ENCODE assay signal across 9 cellular contexts in the genomic region with DNA sequence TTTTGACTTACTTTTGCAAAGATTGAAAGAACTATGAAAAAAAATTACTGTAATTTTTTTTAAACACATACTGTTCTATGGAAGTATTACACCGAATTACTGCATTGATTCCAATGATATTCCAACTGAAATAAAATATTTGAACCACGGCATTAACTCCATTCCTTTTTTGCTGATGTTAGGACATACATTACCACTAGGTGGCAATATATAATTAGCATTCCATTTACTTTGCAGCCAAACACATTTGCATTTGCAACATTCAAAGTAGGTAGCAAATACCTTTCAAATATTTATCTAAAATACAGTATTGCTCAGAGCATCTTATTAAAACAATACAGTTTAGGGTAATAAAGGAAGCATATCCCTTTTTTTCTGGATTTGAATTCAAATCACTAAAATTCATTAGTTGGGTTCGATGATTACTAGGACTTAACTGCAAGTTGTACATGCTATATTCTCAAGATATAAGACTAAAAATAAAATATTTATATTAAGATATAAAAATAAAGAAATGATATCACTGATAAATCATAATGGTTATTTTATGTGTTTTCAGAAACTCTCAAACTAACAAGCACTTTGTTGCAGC. TPM values are rescaled to one million over a fixed set of nuclear protein-coding genes. Genes with fewer than 3 reads are reported as not detected.
DNase-seq lines count a peak whose midpoint lies in the region; FAIRE-seq and TF ChIP-seq lines count a peak whose summit lies in the region.
"Had no signal": no experiment of that assay in that cellular context is flagged by ENCODE, and none has a peak within 500 bp of the region (broad histone marks: within the 10 kb centered on the region; RNA-seq: fewer than 3 reads in every experiment).

No MANE protein-coding gene starts in this region.

- H3K27ac ChIP-seq in Karpas-422 (ENCODE audit: low read length): peak overlapping the region; percentile 45; the same call in 1 of the 2 replicates

- H3K9me2 ChIP-seq in Karpas-422 (replicated peaks; ENCODE audit: insufficient read depth, low read length): no peaks in the 10 kb centered on the region

- H3K4me1 ChIP-seq in Karpas-422 (ENCODE audit: low read length) (peaks cover 22% of the 10 kb centered on the region), adipocyte (ENCODE audit: control insufficient read depth, insufficient read depth, low read length) (no peaks in the 10 kb centered on the region)
- H3K4me1 ChIP-seq: HAP-1 had no signal

- H3K36me3 ChIP-seq in Karpas-422 (ENCODE audit: insufficient read depth, low read length): peaks cover 38% of the 10 kb centered on the region
- peaks cover 15% of the 10 kb centered on the region for H3K36me3 ChIP-seq in adipocyte (ENCODE audit: control insufficient read depth, insufficient read depth, low read length, severe bottlenecking)
- H3K36me3 ChIP-seq: HAP-1 had no signal

- H2AFZ ChIP-seq in Karpas-422 (ENCODE audit: low read length): no peak overlapping the region

- H3K9me3 ChIP-seq in Karpas-422 (ENCODE audit: low read length): no peaks in the 10 kb centered on the region
- H3K9me3 ChIP-seq in adipocyte (ENCODE audit: control insufficient read depth, low read length): peaks cover 4% of the 10 kb centered on the region
- H3K9me3 ChIP-seq: HAP-1 had no signal

- CTCF ChIA-PET in AG04449 (lab: Yijun Ruan, JAX): interaction anchor here (0.5 to 4.8 kb wide), 6 partner anchors 12 to 72 kb away, joined by 3 to 23 read pairs (median 4); no protein-coding TSS in a partner anchor

- POLR2A ChIA-PET in AG04449 (lab: Yijun Ruan, JAX): no interaction called here

- no peak overlapping the region for H3K4me2 ChIP-seq in Karpas-422 (ENCODE audit: low read depth, low read length, poor library complexity, severe bottlenecking)

- DNase-seq in AG04449 (ENCODE audit: low read depth, low spot score) (no peak), GM12892 (ENCODE audit: insufficient read length) (no peak), Karpas-422 (peak; percentile 77), adipocyte (ENCODE audit: low read depth) (peak; percentile 63), kidney tubule cell (ENCODE audit: low spot score) (peak; percentile 31), DMS79 treated with DMSO at 0.1 percent for 48 hours (lab: John Stamatoyannopoulos, UW) (no peak), anterior cingulate cortex (lab: John Stamatoyannopoulos, UW) (no peak)
- no peak for DNase-seq in stimulated activated naive CD4-positive, alpha-beta T cell treated with Interleukin-2 at 50 U/mL for 16 hours (lab: John Stamatoyannopoulos, UW)

- H3K9ac ChIP-seq in Karpas-422 (ENCODE audit: low read length): no peak overlapping the region
- no peak overlapping the region for H3K9ac ChIP-seq in adipocyte (ENCODE audit: low read length)

- peaks cover 68% of the 10 kb centered on the region for H3K79me2 ChIP-seq in Karpas-422 (ENCODE audit: low read length)

- TF ChIP-seq CTCF in AG04449 (IDR thresholded peaks at IDR 0.05; ENCODE audit: insufficient read depth, low read length, missing control alignments): peak; percentile 46

- H3K4me3 ChIP-seq in AG04449 (ENCODE audit: low read depth, low read length) (no peak overlapping the region), Karpas-422 (ENCODE audit: low read length) (no peak overlapping the region), adipocyte (ENCODE audit: low read length) (no peak overlapping the region)
- H3K4me3 ChIP-seq: HAP-1 had no signal

- no peaks in the 10 kb centered on the region for H3K27me3 ChIP-seq in Karpas-422 (ENCODE audit: low read length)
- H3K27me3 ChIP-seq in adipocyte (replicated peaks; ENCODE audit: control insufficient read depth, insufficient read depth, low read length): no peaks in the 10 kb centered on the region

- peak; percentile 5 for FAIRE-seq in GM12892 (lab: Jason Lieb, UNC)

- H4K20me1 ChIP-seq in Karpas-422 (ENCODE audit: insufficient read depth, low read depth, low read length): no peaks in the 10 kb centered on the region

- no peak for TF ChIP-seq POLR2A in GM12892 (IDR thresholded peaks at IDR 0.05; ENCODE audit: low read depth, low read length)

RNA-seq across cellular contexts. Expression of a gene that starts 31.3 kb away (rescaled TPM):
- 23.0 TPM for polyA plus RNA-seq in GM12892 (2012; ENCODE audit: missing spikeins)
- 48.7 and 126 TPM in 2 replicates for total RNA-seq in Karpas-422 (2014; rRNA removed; shearing (Covaris generic); ENCODE audit: low replicate concordance)

Comparison
In these comparisons a context has a peak if more than half of its experiments do, and no peak if none do; other contexts are left out.
1. DNase-seq: peak in Karpas-422 (single experiment), adipocyte (single experiment) and kidney tubule cell (single experiment); none in AG04449 (single experiment), GM12892 (single experiment), stimulated activated naive CD4-positive, alpha-beta T cell treated with Interleukin-2 at 50 U/mL for 16 hours (single experiment), DMS79 treated with DMSO at 0.1 percent for 48 hours (single experiment) and anterior cingulate cortex (0 of 58).